ENCODE assay signal across 7 cellular contexts in genomic region chr7:55065511-55066229, GRCh38. TPM values are rescaled to one million over a fixed set of nuclear protein-coding genes. Genes with fewer than 3 reads are reported as not detected.
DNase-seq lines count a peak whose midpoint lies in the region; ATAC-seq and TF ChIP-seq lines count a peak whose summit lies in the region.

No MANE protein-coding gene starts in this region.

- H3K23me2 ChIP-seq in H9 (ENCODE audit: insufficient read length, low read depth, low read length, poor library complexity, severe bottlenecking): no peaks in the 10 kb centered on the region

- no peak overlapping the region for H4K5ac ChIP-seq in H9 (ENCODE audit: insufficient read length, low read depth, low read length)

- no peaks in the 10 kb centered on the region; the same call in none of the 2 replicates for H3K27me3 Mint-ChIP-seq in H9 (ENCODE audit: low read depth)
- H3K27me3 Mint-ChIP-seq in WTC11 (ENCODE audit: low read depth): no peaks in the 10 kb centered on the region

- CTCF ChIA-PET in WTC11 (lab: Charles Lee): interaction anchor here (0.6 to 2.2 kb wide), 4 partner anchors 79 to 1479 kb away, joined by 4 to 17 read pairs (median 6); no protein-coding TSS in a partner anchor

- H3K9me3 ChIP-seq in H9 (ENCODE audit: control insufficient read depth, low read depth, low read length): no peaks in the 10 kb centered on the region
- no peaks in the 10 kb centered on the region for H3K9me3 ChIP-seq in tibial artery

- intact Hi-C loops in tibial artery (cut with DNase I; ENCODE audit: low total_unique reads): loop anchor here (5.0 kb wide), 1 partner anchor 43 kb away; no protein-coding TSS in a partner anchor

- no peaks in the 10 kb centered on the region for H4K20me1 ChIP-seq in H9 (ENCODE audit: control insufficient read depth, insufficient read depth, insufficient read length)

- peak overlapping the region; percentile 5 to 16 for H3K4me3 ChIP-seq in tibial artery

- POLR2A ChIA-PET in WTC11 (lab: Charles Lee): interaction anchor here (1.0 kb wide), 1 partner anchor 108 kb away, joined by 3 read pairs; no protein-coding TSS in a partner anchor

- H2BK5ac ChIP-seq in H9 (ENCODE audit: insufficient read length, low read length): no peak overlapping the region

- H3K56ac ChIP-seq in H9 (ENCODE audit: insufficient read length, low read depth, low read length): no peak overlapping the region

- no peak overlapping the region for H2BK120ac ChIP-seq in H9 (ENCODE audit: low read depth, low read length, poor library complexity, severe bottlenecking)

- H3K18ac ChIP-seq in H9 (ENCODE audit: insufficient read length, low read depth, low read length): no peak overlapping the region

- H3K36me3 Mint-ChIP-seq in H9 (ENCODE audit: insufficient read depth in 1 of 3, low read depth in 3 of 3): no peaks in the 10 kb centered on the region
- no peaks in the 10 kb centered on the region for H3K36me3 Mint-ChIP-seq in WTC11

- no peak overlapping the region for H4K8ac ChIP-seq in H9 (replicated peaks; ENCODE audit: insufficient read length, low read depth, low read length)

- H3K9me3 Mint-ChIP-seq in H9: no peaks in the 10 kb centered on the region
- H3K9me3 Mint-ChIP-seq in WTC11: no peaks in the 10 kb centered on the region

- H3K27me3 ChIP-seq in H9 (ENCODE audit: insufficient read depth, low read length) (no peaks in the 10 kb centered on the region), tibial artery (no peaks in the 10 kb centered on the region)

- no peaks in the 10 kb centered on the region for H3K79me1 ChIP-seq in H9 (ENCODE audit: insufficient read depth, low read depth, low read length, poor library complexity, severe bottlenecking)

- no peak overlapping the region for H2AFZ ChIP-seq in H9 (ENCODE audit: low read length)

- H3K4me1 ChIP-seq in H9 (ENCODE audit: insufficient read depth, low read length): peaks cover 4% of the 10 kb centered on the region; the same call in 1 of the 2 replicates
- peaks cover 0 to 55% (median 34%) of the 10 kb centered on the region in 4 donors for H3K4me1 ChIP-seq in tibial artery

- H3K79me2 ChIP-seq in H9 (ENCODE audit: insufficient read depth, low read length): no peaks in the 10 kb centered on the region

- peak overlapping the region; percentile 7 to 88 (median 11); a peak in 3 of 7 replicates for H3K27ac Mint-ChIP-seq in H9
- H3K27ac Mint-ChIP-seq in WTC11: no peak overlapping the region

- ATAC-seq in WTC11: peak; percentile 62
- ATAC-seq in GM21423 (IDR thresholded peaks at IDR 0.05; ENCODE audit: unreplicated experiment): no peak

- no peak overlapping the region for H2BK20ac ChIP-seq in H9 (ENCODE audit: low read depth, low read length, poor library complexity, severe bottlenecking)

- H3K4me3 Mint-ChIP-seq in H9 (no peak overlapping the region), WTC11 (no peak overlapping the region)

- no peak overlapping the region for H3K4ac ChIP-seq in H9 (ENCODE audit: low read depth, low read length)

- H2AK5ac ChIP-seq in H9 (ENCODE audit: insufficient read length, low read length): no peak overlapping the region

- H3K27ac ChIP-seq in H9 (ENCODE audit: insufficient read length, low read depth, low read length) (no peak overlapping the region), tibial artery (peak overlapping the region; percentile 37 to 76)

- H3K4me2 ChIP-seq in H9 (ENCODE audit: insufficient read depth, insufficient read length, low read length): no peak overlapping the region

- peak; percentile 40 for DNase-seq in H9
- no peak for DNase-seq in WTC11 (ENCODE audit: low spot score)
- DNase-seq in iPS-NIHi7 (ENCODE audit: extremely low spot score): peak; percentile 46
- DNase-seq in tibial artery: no peak
- DNase-seq in NCI-H774 (lab: John Stamatoyannopoulos, UW): no peak
- no peak for DNase-seq in NCI-H2227 (lab: John Stamatoyannopoulos, UW; ENCODE audit: unreplicated experiment)

- no peak overlapping the region for H3K14ac ChIP-seq in H9 (ENCODE audit: insufficient read depth, low read length)

- H2BK12ac ChIP-seq in H9 (ENCODE audit: insufficient read length, low read depth, low read length): no peak overlapping the region

- H2BK15ac ChIP-seq in H9 (ENCODE audit: low read depth, low read length): no peak overlapping the region

- no CpG with 5 or more reads among the region's 10 CpGs for WGBS in H9 (ENCODE audit: extremely low coverage, insufficient read length, low lambda C conversion rate)

- no peak overlapping the region for H3T11ph ChIP-seq in H9 (ENCODE audit: low read length)

- no peaks in the 10 kb centered on the region for H3K36me3 ChIP-seq in tibial artery

- H3K4me1 Mint-ChIP-seq in H9 (peaks cover 17 to 19% of the 10 kb centered on the region in 2 experiments), WTC11 (peaks cover 20% of the 10 kb centered on the region)

- no peak overlapping the region for H3K23ac ChIP-seq in H9 (ENCODE audit: insufficient read length, low read depth, low read length)

- TF ChIP-seq CTCF in H9 (conservative IDR thresholded peaks at IDR 0.05): no peak
- TF ChIP-seq CTCF in WTC11 (IDR thresholded peaks at IDR 0.05): no peak
- TF ChIP-seq CTCF in tibial artery (IDR thresholded peaks at IDR 0.05): no peak

- no peak overlapping the region for H3K9ac ChIP-seq in H9 (ENCODE audit: extremely low read depth, insufficient read length, low read length)

- H4K91ac ChIP-seq in H9 (ENCODE audit: insufficient read length, low read depth, low read length): no peak overlapping the region

TF ChIP-seq in WTC11, 78 proteins besides CTCF, POLR2A, EP300 and RAD21:
- TF ChIP-seq CBFB (CRISPR knock-in tag; IDR thresholded peaks at IDR 0.05; ENCODE audit: low read depth): no peak
- TF ChIP-seq, protein P1, sequence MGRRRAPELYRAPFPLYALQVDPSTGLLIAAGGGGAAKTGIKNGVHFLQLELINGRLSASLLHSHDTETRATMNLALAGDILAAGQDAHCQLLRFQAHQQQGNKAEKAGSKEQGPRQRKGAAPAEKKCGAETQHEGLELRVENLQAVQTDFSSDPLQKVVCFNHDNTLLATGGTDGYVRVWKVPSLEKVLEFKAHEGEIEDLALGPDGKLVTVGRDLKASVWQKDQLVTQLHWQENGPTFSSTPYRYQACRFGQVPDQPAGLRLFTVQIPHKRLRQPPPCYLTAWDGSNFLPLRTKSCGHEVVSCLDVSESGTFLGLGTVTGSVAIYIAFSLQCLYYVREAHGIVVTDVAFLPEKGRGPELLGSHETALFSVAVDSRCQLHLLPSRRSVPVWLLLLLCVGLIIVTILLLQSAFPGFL (CRISPR knock-in tag; IDR thresholded peaks at IDR 0.05; ENCODE audit: borderline replicate concordance): no peak
- no peak for TF ChIP-seq ZBTB21 (CRISPR knock-in tag; IDR thresholded peaks at IDR 0.05; ENCODE audit: borderline replicate concordance)
- TF ChIP-seq TEAD1 (CRISPR knock-in tag; IDR thresholded peaks at IDR 0.05): no peak
- TF ChIP-seq ZBTB43 (CRISPR knock-in tag; IDR thresholded peaks at IDR 0.05): no peak
- TF ChIP-seq RORB (CRISPR knock-in tag; IDR thresholded peaks at IDR 0.05): no peak
- TF ChIP-seq USF2 (CRISPR knock-in tag; IDR thresholded peaks at IDR 0.05): no peak
- no peak for TF ChIP-seq CDX4 (CRISPR knock-in tag; IDR thresholded peaks at IDR 0.05; ENCODE audit: borderline replicate concordance)
- no peak for TF ChIP-seq ETV6 (CRISPR knock-in tag; IDR thresholded peaks at IDR 0.05)

RNA-seq across cellular contexts. Expression of gene EGFR, which starts 46.9 kb away (rescaled TPM):
- 3.1 and 3.3 TPM in 2 replicates for total RNA-seq in H9 (2021)
- total RNA-seq in WTC11 (2021): 5.9 to 7.6 TPM (median 6.0 TPM) in 3 replicates

Comparison
In these comparisons a context has a peak if more than half of its experiments do, and no peak if none do; other contexts are left out.
1. DNase-seq: peak in H9 (single experiment) and iPS-NIHi7 (single experiment); none in WTC11 (single experiment), tibial artery (0 of 2), NCI-H774 (single experiment) and NCI-H2227 (single experiment).